In the genomic region with DNA sequence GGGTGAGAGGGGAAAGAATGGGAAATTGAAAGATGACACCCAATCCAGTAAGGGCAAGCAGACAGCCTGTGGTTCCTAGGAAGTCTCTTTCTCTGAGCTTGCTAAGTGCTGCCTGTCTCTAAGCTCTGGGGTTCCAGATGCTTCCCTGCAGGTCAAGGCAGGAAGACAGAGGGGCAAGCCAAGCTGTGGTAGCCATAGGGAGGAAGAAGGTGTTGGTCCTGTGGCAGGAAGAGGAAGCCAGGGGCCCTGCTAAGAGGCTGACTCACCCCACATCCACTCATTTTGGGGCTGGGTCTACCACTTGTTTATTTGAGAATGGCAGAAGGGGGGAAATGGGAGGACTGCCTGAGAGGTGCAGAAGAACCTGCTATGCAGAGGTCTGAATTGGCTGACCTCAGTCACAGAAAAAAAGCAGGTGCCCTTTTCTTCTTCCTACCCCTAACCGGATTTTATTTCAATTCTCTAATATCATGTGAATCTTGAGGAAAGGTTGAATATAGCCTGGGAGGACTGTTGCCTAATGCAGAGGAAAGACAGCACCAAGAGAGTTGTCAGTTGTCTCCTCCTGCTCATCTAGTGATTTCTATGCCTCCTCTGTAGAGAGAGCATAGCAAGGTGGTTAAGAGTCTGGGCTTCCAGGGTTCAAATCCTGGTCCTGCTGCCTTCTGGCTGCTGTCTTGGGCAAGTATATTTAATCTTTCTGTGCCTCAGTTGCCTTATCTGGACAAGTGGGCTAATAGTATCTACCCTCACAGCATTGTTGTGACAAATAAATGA, we compare ENCODE assay signal across 11 cellular contexts. TPM values are rescaled to one million over a fixed set of nuclear protein-coding genes. Genes with fewer than 3 reads are reported as not detected.
DNase-seq lines count a peak whose midpoint lies in the region; ATAC-seq, FAIRE-seq and TF ChIP-seq lines count a peak whose summit lies in the region.
"Had no signal": no experiment of that assay in that cellular context is flagged by ENCODE, and none has a peak within 500 bp of the region (broad histone marks: within the 10 kb centered on the region; RNA-seq: fewer than 3 reads in every experiment).

No MANE protein-coding gene starts in this region.

- no peak overlapping the region for H3K4me3 ChIP-seq in left lung
- no peak overlapping the region for H3K4me3 ChIP-seq in brain microvascular endothelial cell (ENCODE audit: low read depth, low read length)
- no peak overlapping the region for H3K4me3 ChIP-seq in BE2C (ENCODE audit: low read depth, low read length)
- H3K4me3 ChIP-seq: body of pancreas, neural progenitor cell had no signal

- H3K36me3 ChIP-seq in left lung, result peaks cover 0 to 9% of the 10 kb centered on the region in 2 donors
- no peaks in the 10 kb centered on the region for H3K36me3 ChIP-seq in brain microvascular endothelial cell (replicated peaks)
- H3K36me3 ChIP-seq in BE2C, result no peaks in the 10 kb centered on the region
- H3K36me3 ChIP-seq: neural progenitor cell had no signal

- H3K9me3 Mint-ChIP-seq in activated CD8-positive, alpha-beta T cell treated with anti-CD3 and anti-CD28 coated beads, Interleukin-2, amount 10 ng/mL, durations not matched to agents 7 days and 5 days (ENCODE audit: insufficient read depth), result peaks cover 5% of the 10 kb centered on the region

- H3K27ac ChIP-seq in left lung, result no peak overlapping the region
- H3K27ac ChIP-seq in brain microvascular endothelial cell, result no peak overlapping the region
- H3K27ac ChIP-seq: body of pancreas, neural progenitor cell had no signal

- intact Hi-C loops in left lung (cut with DNase I) (loop anchor here in 1 of 2 donors (10.0 kb wide), 1 partner anchor 141 kb away; no protein-coding TSS in a partner anchor), posterior cingulate gyrus (cut with DNase I) (loop anchor here (10.0 kb wide), 1 partner anchor 151 kb away; no protein-coding TSS in a partner anchor)

- ATAC-seq in activated CD8-positive, alpha-beta T cell treated with anti-CD3 and anti-CD28 coated beads, Interleukin-2, amount 10 ng/mL, durations not matched to agents 7 days and 5 days, result peak; percentile 46
- ATAC-seq in left lung, result peak; percentile 16
- ATAC-seq: body of pancreas had no signal

- POLR2A ChIA-PET in activated CD8-positive, alpha-beta T cell treated with anti-CD3 and anti-CD28 coated beads, Interleukin-2, amount 10 ng/mL, durations not matched to agents 7 days and 5 days (lab: Charles Lee), result interaction anchor here (1.5 kb wide), 1 partner anchor 105 kb away, joined by 4 read pairs; no protein-coding TSS in a partner anchor

- peak overlapping the region; percentile 89 for H3K4me3 Mint-ChIP-seq in activated CD8-positive, alpha-beta T cell treated with anti-CD3 and anti-CD28 coated beads, Interleukin-2, amount 10 ng/mL, durations not matched to agents 7 days and 5 days

- CTCF ChIA-PET in activated CD8-positive, alpha-beta T cell treated with anti-CD3 and anti-CD28 coated beads, Interleukin-2, amount 10 ng/mL, durations not matched to agents 7 days and 5 days (lab: Charles Lee), result interaction anchor here (1.1 to 6.6 kb wide), 7 partner anchors 14 to 183 kb away, joined by 3 to 51 read pairs (median 4); no protein-coding TSS in a partner anchor

- peaks cover 79% of the 10 kb centered on the region for H3K4me1 Mint-ChIP-seq in activated CD8-positive, alpha-beta T cell treated with anti-CD3 and anti-CD28 coated beads, Interleukin-2, amount 10 ng/mL, durations not matched to agents 7 days and 5 days (ENCODE audit: low read depth)

- peaks cover 19% of the 10 kb centered on the region for H3K27me3 Mint-ChIP-seq in activated CD8-positive, alpha-beta T cell treated with anti-CD3 and anti-CD28 coated beads, Interleukin-2, amount 10 ng/mL, durations not matched to agents 7 days and 5 days (ENCODE audit: low read depth)

- FAIRE-seq in urothelium cell line (lab: Jason Lieb, UNC), result peak; percentile 52

- H3K4me1 ChIP-seq in left lung (peaks cover 14 to 35% of the 10 kb centered on the region in 2 donors), BE2C (no peaks in the 10 kb centered on the region)
- H3K4me1 ChIP-seq: Caco-2 had no signal

- peak; percentile 47 for DNase-seq in stimulated activated CD4-positive, alpha-beta T cell treated with anti-CD3 and anti-CD28 coated beads, Interleukin-1b, Interleukin-23, amount 100 ng/mL, for 48 hours
- DNase-seq in stimulated activated CD4-positive, alpha-beta T cell treated with anti-CD3 and anti-CD28 coated beads, Interleukin-12 subunit alpha, Interleukin-12 subunit beta, amount 100 ng/mL, for 4 hours, result no peak
- DNase-seq in activated CD8-positive, alpha-beta T cell treated with anti-CD3 and anti-CD28 coated beads, Interleukin-2, amount 10 ng/mL, durations not matched to agents 7 days and 5 days, result peak; percentile 62
- DNase-seq in left lung (no peak), urothelium cell line (ENCODE audit: low spot score) (no peak), brain microvascular endothelial cell (no peak), posterior cingulate gyrus (no peak), BE2C (no peak)
- DNase-seq: Caco-2 had no signal

- no peak for TF ChIP-seq CTCF in left lung (IDR thresholded peaks at IDR 0.05)
- no peak for TF ChIP-seq CTCF in brain microvascular endothelial cell (IDR thresholded peaks at IDR 0.05; ENCODE audit: low read depth, low read length, missing control alignments)
- TF ChIP-seq CTCF in BE2C (IDR thresholded peaks at IDR 0.05; ENCODE audit: low read depth, low read length), result no peak

- peaks cover 4 to 45% of the 10 kb centered on the region in 2 donors for H3K27me3 ChIP-seq in left lung
- H3K27me3 ChIP-seq in brain microvascular endothelial cell (replicated peaks), result no peaks in the 10 kb centered on the region
- H3K27me3 ChIP-seq in BE2C, result peaks cover 52% of the 10 kb centered on the region

- in situ Hi-C loops in brain microvascular endothelial cell (cut with HindIII; ENCODE audit: low pct_ligation_motif_present, low sequenced_read_pairs), result no loop called here

- peak overlapping the region; percentile 82 for H3K27ac Mint-ChIP-seq in activated CD8-positive, alpha-beta T cell treated with anti-CD3 and anti-CD28 coated beads, Interleukin-2, amount 10 ng/mL, durations not matched to agents 7 days and 5 days
- H3K27ac Mint-ChIP-seq: neural progenitor cell had no signal

- peaks cover 42% of the 10 kb centered on the region for H3K36me3 Mint-ChIP-seq in activated CD8-positive, alpha-beta T cell treated with anti-CD3 and anti-CD28 coated beads, Interleukin-2, amount 10 ng/mL, durations not matched to agents 7 days and 5 days (ENCODE audit: low read depth)
- H3K36me3 Mint-ChIP-seq: neural progenitor cell had no signal

- H3K9me3 ChIP-seq in left lung (no peaks in the 10 kb centered on the region), BE2C (no peaks in the 10 kb centered on the region)
- H3K9me3 ChIP-seq: body of pancreas, Caco-2 had no signal

RNA-seq across cellular contexts. Expression of a gene that starts 27.4 kb away (rescaled TPM):
- total RNA-seq in activated CD8-positive, alpha-beta T cell treated with anti-CD3 and anti-CD28 coated beads, Interleukin-2, amount 10 ng/mL, durations not matched to agents 7 days and 5 days, result 10 to 100 TPM; 63.6 to 67.4 TPM
- total RNA-seq in left lung, result 100 to 1,000 TPM; 291 to 729 TPM
- polyA plus RNA-seq in BE2C (2012; ENCODE audit: insufficient read depth, insufficient read length, low read depth), result 0.49 TPM
- total RNA-seq: Caco-2 had no signal

Comparison
In these comparisons a context has a peak if more than half of its experiments do, and no peak if none do; other contexts are left out.
1. DNase-seq: peak in stimulated activated CD4-positive, alpha-beta T cell treated with anti-CD3 and anti-CD28 coated beads, Interleukin-1b, Interleukin-23, amount 100 ng/mL, for 48 hours (single experiment) and activated CD8-positive, alpha-beta T cell treated with anti-CD3 and anti-CD28 coated beads, Interleukin-2, amount 10 ng/mL, durations not matched to agents 7 days and 5 days (single experiment); none in stimulated activated CD4-positive, alpha-beta T cell treated with anti-CD3 and anti-CD28 coated beads, Interleukin-12 subunit alpha, Interleukin-12 subunit beta, amount 100 ng/mL, for 4 hours (single experiment), left lung (0 of 2), urothelium cell line (single experiment), brain microvascular endothelial cell (single experiment), posterior cingulate gyrus (0 of 10) and BE2C (single experiment).
2. RNA of a gene that starts 27.4 kb away (total RNA-seq): 291 to 729 TPM in left lung; 63.6 to 67.4 TPM in activated CD8-positive, alpha-beta T cell treated with anti-CD3 and anti-CD28 coated beads, Interleukin-2, amount 10 ng/mL, durations not matched to agents 7 days and 5 days; every median in the first group is over 4 times any median in the second.